In the genomic region with DNA sequence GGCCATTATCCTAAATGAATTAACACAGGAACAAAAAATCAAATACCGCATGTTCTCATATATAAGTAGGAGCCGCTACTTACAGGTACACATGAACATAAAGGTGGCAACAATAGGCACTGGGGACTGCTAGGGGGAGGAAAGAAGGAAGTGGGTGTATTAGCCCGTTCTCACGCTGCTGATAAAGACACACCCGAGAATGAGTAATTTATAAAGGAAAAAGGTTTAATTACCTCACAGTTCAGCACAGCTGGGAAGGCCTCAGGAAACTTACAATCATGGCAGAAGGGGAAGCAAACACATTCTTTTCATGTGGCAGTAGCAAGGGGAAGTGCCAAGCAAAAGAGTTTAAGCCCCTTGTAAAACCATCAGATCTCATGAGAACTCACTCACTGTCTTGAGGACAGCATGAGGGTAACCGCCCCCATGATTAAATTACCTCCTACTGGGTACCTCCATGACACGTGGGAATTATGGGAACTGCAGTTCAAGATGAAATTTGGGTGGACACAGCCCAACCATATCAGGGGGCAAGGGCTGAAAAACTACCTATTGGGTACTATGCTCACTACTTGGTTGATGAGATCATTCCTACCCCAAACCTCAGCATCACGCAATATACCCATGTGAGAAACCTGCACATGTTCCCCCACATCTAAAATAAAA, we compare ENCODE assay signal across 19 cellular contexts. TPM values are rescaled to one million over a fixed set of nuclear protein-coding genes. Genes with fewer than 3 reads are reported as not detected.
DNase-seq lines count a peak whose midpoint lies in the region; ATAC-seq, FAIRE-seq and TF ChIP-seq lines count a peak whose summit lies in the region.
"Had no signal": no experiment of that assay in that cellular context is flagged by ENCODE, and none has a peak within 500 bp of the region (broad histone marks: within the 10 kb centered on the region; RNA-seq: fewer than 3 reads in every experiment).

No MANE protein-coding gene starts in this region.

- CTCF ChIA-PET in H1 (lab: Charles Lee; ENCODE audit: partially characterized antibody), result no interaction called here

- no peak overlapping the region for H2BK5ac ChIP-seq in H1 (ENCODE audit: low read depth, low read length)

- H3K36me3 Mint-ChIP-seq in activated naive CD8-positive, alpha-beta T cell treated with anti-CD3 and anti-CD28 coated beads, Interleukin-2, amount 50 U/mL, for 24 hours (ENCODE audit: low read depth), result no peaks in the 10 kb centered on the region
- H3K36me3 Mint-ChIP-seq in activated naive CD8-positive, alpha-beta T cell treated with anti-CD3 and anti-CD28 coated beads for 36 hours, result no peaks in the 10 kb centered on the region
- H3K36me3 Mint-ChIP-seq: CD8-positive, alpha-beta memory T cell had no signal

- no peak overlapping the region for H4K5ac ChIP-seq in H1 (ENCODE audit: insufficient read length, low read depth, low read length)

- no peak for TF ChIP-seq RAD21 in H1 (IDR thresholded peaks at IDR 0.05 in 1 of 2, conservative IDR thresholded peaks at IDR 0.05 in 1 of 2; ENCODE audit: low read depth in 2 of 2, low read length in 2 of 2)

- H4K20me1 ChIP-seq in H1 (replicated peaks in 1 of 2; ENCODE audit: control insufficient read depth in 1 of 2, insufficient read depth in 2 of 2, low read length in 2 of 2), result no peaks in the 10 kb centered on the region

- H3K4me1 Mint-ChIP-seq in activated naive CD8-positive, alpha-beta T cell treated with anti-CD3 and anti-CD28 coated beads, Interleukin-2, amount 50 U/mL, for 24 hours, result peaks cover 20% of the 10 kb centered on the region
- peaks cover 19% of the 10 kb centered on the region for H3K4me1 Mint-ChIP-seq in activated naive CD8-positive, alpha-beta T cell treated with anti-CD3 and anti-CD28 coated beads for 36 hours
- H3K4me1 Mint-ChIP-seq: neural crest cell had no signal

- POLR2A ChIA-PET in H1 (lab: Charles Lee; ENCODE audit: partially characterized antibody), result interaction anchor here (0.6 kb wide), 1 partner anchor 42 kb away, joined by 3 read pairs; no protein-coding TSS in a partner anchor

- H3K9me3 ChIP-seq in H1 (ENCODE audit: insufficient read depth in 2 of 2, low read depth in 1 of 2, low read length in 1 of 2) (no peaks in the 10 kb centered on the region), testis (no peaks in the 10 kb centered on the region)

- peak overlapping the region; percentile 73; the same call in 1 of the 2 replicates for H2AFZ ChIP-seq in H1 (ENCODE audit: low read length)

- H2BK15ac ChIP-seq in H1 (ENCODE audit: low read length), result no peak overlapping the region

- no peaks in the 10 kb centered on the region for H3K23me2 ChIP-seq in H1 (ENCODE audit: low read depth, low read length)

- H3K18ac ChIP-seq in H1 (ENCODE audit: extremely low read depth, low read length), result 0 out of 2 replicates have a peak overlapping the region, but pooled peaks have one; percentile 13

- no peak for TF ChIP-seq EP300 in H1 (IDR thresholded peaks at IDR 0.05; ENCODE audit: borderline replicate concordance in 1 of 2, low read depth in 2 of 2, low read length in 2 of 2)

- no peaks in the 10 kb centered on the region for H3K79me2 ChIP-seq in H1 (ENCODE audit: control insufficient read depth in 1 of 2, insufficient read depth in 2 of 2, low read length in 2 of 2)

- peaks cover 12% of the 10 kb centered on the region for H3K9me3 Mint-ChIP-seq in activated naive CD8-positive, alpha-beta T cell treated with anti-CD3 and anti-CD28 coated beads, Interleukin-2, amount 50 U/mL, for 24 hours
- H3K9me3 Mint-ChIP-seq in activated naive CD8-positive, alpha-beta T cell treated with anti-CD3 and anti-CD28 coated beads for 36 hours, result peaks cover 6% of the 10 kb centered on the region
- H3K9me3 Mint-ChIP-seq: CD8-positive, alpha-beta memory T cell; neural crest cell; T-helper 1 cell treated with Interleukin-12 subunit alpha and Interleukin-12 subunit beta and Interleukin-4 antibody, amounts not matched to agents 30 μg/mL and 1 μg/mL, for 36 hours had no signal

- no peaks in the 10 kb centered on the region for H3K4me1 ChIP-seq in H1 (replicated peaks in 1 of 4; ENCODE audit: control insufficient read depth in 3 of 4, insufficient read depth in 4 of 4, low read length in 3 of 4)
- peaks cover 5% of the 10 kb centered on the region for H3K4me1 ChIP-seq in testis

- ATAC-seq in activated naive CD8-positive, alpha-beta T cell treated with anti-CD3 and anti-CD28 coated beads, Interleukin-2, amount 50 U/mL, for 24 hours, result peak; percentile 33
- ATAC-seq in HG02973 (IDR thresholded peaks at IDR 0.05; ENCODE audit: unreplicated experiment), result no peak
- ATAC-seq: activated CD8-positive, alpha-beta memory T cell treated with anti-CD3 and anti-CD28 coated beads, Interleukin-2, amount 10 ng/mL, durations not matched to agents 7 days and 5 days had no signal

- no peak overlapping the region for H3K23ac ChIP-seq in H1 (ENCODE audit: insufficient read length)

- no peaks in the 10 kb centered on the region for H3K36me3 ChIP-seq in H1 (ENCODE audit: control insufficient read depth in 2 of 4, insufficient read depth in 4 of 4, low read length in 3 of 4)
- H3K36me3 ChIP-seq in testis (ENCODE audit: low read depth, missing control alignments), result no peaks in the 10 kb centered on the region

- TF ChIP-seq POLR2A in H1 (IDR thresholded peaks at IDR 0.05; ENCODE audit: control extremely low read depth in 1 of 2, low read depth in 2 of 2, low read length in 2 of 2), result no peak
- TF ChIP-seq POLR2A in testis (IDR thresholded peaks at IDR 0.05), result no peak

- no peak overlapping the region for H2BK20ac ChIP-seq in H1 (ENCODE audit: low read length)

- H3K79me1 ChIP-seq in H1 (ENCODE audit: low read depth, low read length), result no peaks in the 10 kb centered on the region

- no peak overlapping the region for H3K56ac ChIP-seq in H1 (replicated peaks; ENCODE audit: insufficient read length, low read depth, low read length)

- no peaks in the 10 kb centered on the region for H3K27me3 Mint-ChIP-seq in activated naive CD8-positive, alpha-beta T cell treated with anti-CD3 and anti-CD28 coated beads, Interleukin-2, amount 50 U/mL, for 24 hours
- H3K27me3 Mint-ChIP-seq in activated naive CD8-positive, alpha-beta T cell treated with anti-CD3 and anti-CD28 coated beads for 36 hours, result no peaks in the 10 kb centered on the region
- H3K27me3 Mint-ChIP-seq: activated CD8-positive, alpha-beta memory T cell treated with anti-CD3 and anti-CD28 coated beads, Interleukin-2, amount 10 ng/mL, durations not matched to agents 7 days and 5 days; CD8-positive, alpha-beta memory T cell had no signal

- no peak overlapping the region for H4K8ac ChIP-seq in H1 (ENCODE audit: extremely low read depth, insufficient read depth, low read length)

- H3K14ac ChIP-seq in H1 (ENCODE audit: insufficient read length), result no peak overlapping the region

- H3K4ac ChIP-seq in H1 (replicated peaks; ENCODE audit: insufficient read length, low read depth, low read length), result no peak overlapping the region

- FAIRE-seq in H1 (lab: Jason Lieb, UNC), result no peak
- FAIRE-seq: islet of Langerhans had no signal

- H3K27ac ChIP-seq in H1 (ENCODE audit: low read depth, low read length) (no peak overlapping the region), testis (peak overlapping the region; percentile 27 to 69)
- H3K27ac ChIP-seq: coronary artery had no signal

- no peak overlapping the region for H3K9ac ChIP-seq in H1 (replicated peaks in 1 of 4; ENCODE audit: extremely low read depth in 1 of 4, low read depth in 3 of 4, low read length in 3 of 4)

- no peak overlapping the region for H3K4me2 ChIP-seq in H1 (ENCODE audit: insufficient read depth in 1 of 2, low read depth in 2 of 2, low read length in 2 of 2)

- H2AK5ac ChIP-seq in H1 (ENCODE audit: low read depth, low read length), result no peak overlapping the region

- TF ChIP-seq CTCF in H1 (IDR thresholded peaks at IDR 0.05; ENCODE audit: control extremely low read depth in 1 of 3, insufficient read depth in 1 of 3, low read depth in 1 of 3, low read length in 3 of 3) (no peak), testis (IDR thresholded peaks at IDR 0.05) (no peak)

- intact Hi-C loops in testis (cut with DNase I; ENCODE audit: low total_unique reads), result no loop called here

- H2BK12ac ChIP-seq in H1 (ENCODE audit: low read depth, low read length), result no peak overlapping the region

- no peaks in the 10 kb centered on the region for H3K27me3 ChIP-seq in H1 (replicated peaks in 1 of 4; ENCODE audit: control insufficient read depth in 3 of 4, extremely low read depth in 1 of 4, insufficient read depth in 3 of 4, low read length in 3 of 4)
- H3K27me3 ChIP-seq in testis, result no peaks in the 10 kb centered on the region

- H3K27ac Mint-ChIP-seq in activated naive CD8-positive, alpha-beta T cell treated with anti-CD3 and anti-CD28 coated beads, Interleukin-2, amount 50 U/mL, for 24 hours, result no peak overlapping the region
- H3K27ac Mint-ChIP-seq in activated naive CD8-positive, alpha-beta T cell treated with anti-CD3 and anti-CD28 coated beads for 36 hours, result no peak overlapping the region
- H3K27ac Mint-ChIP-seq: activated CD8-positive, alpha-beta memory T cell treated with anti-CD3 and anti-CD28 coated beads, Interleukin-2, amount 10 ng/mL, durations not matched to agents 7 days and 5 days; T-helper 1 cell treated with Interleukin-12 subunit alpha and Interleukin-12 subunit beta and Interleukin-4 antibody, amounts not matched to agents 30 μg/mL and 1 μg/mL, for 36 hours had no signal

- no peak for DNase-seq in activated naive CD8-positive, alpha-beta T cell treated with anti-CD3 and anti-CD28 coated beads, Interleukin-2, amount 50 U/mL, for 24 hours
- no peak for DNase-seq in activated naive CD8-positive, alpha-beta T cell treated with anti-CD3 and anti-CD28 coated beads for 36 hours
- DNase-seq in NCI-H748 treated with DMSO at 0.1 percent for 48 hours (lab: John Stamatoyannopoulos, UW) (peak; percentile 5), H1 (ENCODE audit: low read depth in 1 of 2, low spot score in 2 of 2) (no peak), testis (no peak), iPS-NIHi11 (ENCODE audit: low spot score) (no peak), HuH-7 (ENCODE audit: low spot score) (no peak)
- DNase-seq: activated CD8-positive, alpha-beta memory T cell treated with anti-CD3 and anti-CD28 coated beads, Interleukin-2, amount 10 ng/mL, durations not matched to agents 7 days and 5 days; CD8-positive, alpha-beta memory T cell; glutamatergic neuron; NCI-H2107; NCI-H82; SIG-M5; stimulated activated naive CD4-positive, alpha-beta T cell treated with Interleukin-2 at 50 U/mL for 16 hours had no signal

- H3K4me3 ChIP-seq in H1 (ENCODE audit: extremely low read depth in 1 of 4, insufficient read depth in 2 of 4, low read depth in 3 of 4, low read length in 4 of 4) (no peak overlapping the region), testis (no peak overlapping the region)
- H3K4me3 ChIP-seq: coronary artery had no signal

- no peak overlapping the region for H2BK120ac ChIP-seq in H1 (replicated peaks; ENCODE audit: low read depth, low read length)

- H4K91ac ChIP-seq in H1 (replicated peaks; ENCODE audit: insufficient read length, low read length), result no peak overlapping the region

- no peak overlapping the region for H3K4me3 Mint-ChIP-seq in activated naive CD8-positive, alpha-beta T cell treated with anti-CD3 and anti-CD28 coated beads, Interleukin-2, amount 50 U/mL, for 24 hours
- no peak overlapping the region for H3K4me3 Mint-ChIP-seq in activated naive CD8-positive, alpha-beta T cell treated with anti-CD3 and anti-CD28 coated beads for 36 hours
- H3K4me3 Mint-ChIP-seq: activated CD8-positive, alpha-beta memory T cell treated with anti-CD3 and anti-CD28 coated beads, Interleukin-2, amount 10 ng/mL, durations not matched to agents 7 days and 5 days; CD8-positive, alpha-beta memory T cell; neural crest cell; T-helper 1 cell treated with Interleukin-12 subunit alpha and Interleukin-12 subunit beta and Interleukin-4 antibody, amounts not matched to agents 30 μg/mL and 1 μg/mL, for 36 hours had no signal

- WGBS in H1 (ENCODE audit: extremely low coverage in 1 of 2, insufficient coverage in 1 of 2, insufficient read length in 1 of 2, insufficient replicate concordance in 2 of 2, low coverage in 1 of 2, low lambda C conversion rate in 2 of 2, missing lambda C conversion rate in 1 of 2), 2 experiments, result 90% methylated on average over 8 of the region's 8 CpGs; no CpG with 5 or more reads in 1 of the 2 experiments
- WGBS in testis, 2 donors, result 57 to 60% methylated on average over 8 of the region's 8 CpGs

RNA-seq across cellular contexts. Expression of a gene that starts 16.4 kb away (rescaled TPM):
- 10 to 100 TPM; 19.1 to 19.5 TPM for total RNA-seq in activated naive CD8-positive, alpha-beta T cell treated with anti-CD3 and anti-CD28 coated beads for 36 hours
- total RNA-seq in H1 (2021; fragmentation: NEBNext Ultra II Directional; extraction: Animal tissue kit (Norgen Biotek cat#: 25700)), result 15.0 and 16.1 TPM in 2 replicates
- polyA plus RNA-seq in H1 (2011; rRNA removed) (6.5 and 10.1 TPM in 2 replicates), testis (ENCODE audit: insufficient read depth, low read depth, low replicate concordance) (25.2 TPM)
- polyA plus RNA-seq in H1 (2011; cell fraction: cytosol; rRNA removed), result 7.7 TPM
- 10.5 TPM for polyA plus RNA-seq in H1 (2011; cell fraction: nucleus; rRNA removed)
- 7.2 to 11.4 TPM (median 9.4 TPM) in 4 replicates for polyA plus RNA-seq in H1 (2012, experiment 1 of 2)
- polyA plus RNA-seq in H1 (2012, experiment 2 of 2), result 2.3 TPM
- polyA plus RNA-seq in H1 (2013, experiment 1 of 2), result 19.0 TPM
- 19.6 TPM for polyA plus RNA-seq in H1 (2013, experiment 2 of 2)
- 6.7 and 9.2 TPM in 2 replicates for polyA minus RNA-seq in H1 (2011; rRNA and poly(A)+ RNA removed)
- 7.0 TPM for polyA minus RNA-seq in H1 (2011; cell fraction: cytosol; rRNA and poly(A)+ RNA removed)
- 8.6 TPM for polyA minus RNA-seq in H1 (2011; cell fraction: nucleus; rRNA and poly(A)+ RNA removed)
- 10 to 100 TPM; 32.3 to 40.8 TPM for total RNA-seq in testis

RNA-seq across cellular contexts. Expression of a gene that starts 42.3 kb away (rescaled TPM):
- total RNA-seq in activated naive CD8-positive, alpha-beta T cell treated with anti-CD3 and anti-CD28 coated beads for 36 hours, result 100 to 1,000 TPM; 108 to 111 TPM
- 113 and 121 TPM in 2 replicates for total RNA-seq in H1 (2021; fragmentation: NEBNext Ultra II Directional; extraction: Animal tissue kit (Norgen Biotek cat#: 25700))
- polyA plus RNA-seq in H1 (2011; rRNA removed) (27.5 and 56.5 TPM in 2 replicates), testis (ENCODE audit: insufficient read depth, low read depth, low replicate concordance) (32.5 TPM)
- 76.5 TPM for polyA plus RNA-seq in H1 (2011; cell fraction: cytosol; rRNA removed)
- polyA plus RNA-seq in H1 (2011; cell fraction: nucleus; rRNA removed), result 78.4 TPM
- polyA plus RNA-seq in H1 (2012, experiment 1 of 2), result 139 to 224 TPM (median 157 TPM) in 4 replicates
- polyA plus RNA-seq in H1 (2012, experiment 2 of 2), result 12.1 TPM
- 196 TPM for polyA plus RNA-seq in H1 (2013, experiment 1 of 2)
- 174 TPM for polyA plus RNA-seq in H1 (2013, experiment 2 of 2)
- 21.5 and 24.9 TPM in 2 replicates for polyA minus RNA-seq in H1 (2011; rRNA and poly(A)+ RNA removed)
- 21.4 TPM for polyA minus RNA-seq in H1 (2011; cell fraction: cytosol; rRNA and poly(A)+ RNA removed)
- 71.4 TPM for polyA minus RNA-seq in H1 (2011; cell fraction: nucleus; rRNA and poly(A)+ RNA removed)
- 10 to 100 TPM; 54.1 to 78.5 TPM for total RNA-seq in testis

RNA-seq across cellular contexts. Expression of a gene that starts 47.2 kb away (rescaled TPM):
- 10 to 100 TPM; 21.8 to 21.9 TPM for total RNA-seq in activated naive CD8-positive, alpha-beta T cell treated with anti-CD3 and anti-CD28 coated beads for 36 hours
- total RNA-seq in H1 (2021; fragmentation: NEBNext Ultra II Directional; extraction: Animal tissue kit (Norgen Biotek cat#: 25700)), result 22.5 and 23.4 TPM in 2 replicates
- 5.5 and 9.0 TPM in 2 replicates for polyA plus RNA-seq in H1 (2011; rRNA removed)
- 12.3 TPM for polyA plus RNA-seq in H1 (2011; cell fraction: cytosol; rRNA removed)
- polyA plus RNA-seq in H1 (2011; cell fraction: nucleus; rRNA removed), result 13.0 TPM
- polyA plus RNA-seq in H1 (2012, experiment 1 of 2), result 11.3 to 17.1 TPM (median 12.2 TPM) in 4 replicates
- polyA plus RNA-seq in H1 (2012, experiment 2 of 2), result 1.2 TPM
- polyA plus RNA-seq in H1 (2013, experiment 1 of 2), result 13.4 TPM
- 14.4 TPM for polyA plus RNA-seq in H1 (2013, experiment 2 of 2)
- polyA minus RNA-seq in H1 (2011; rRNA and poly(A)+ RNA removed), result 7.4 and 9.2 TPM in 2 replicates
- polyA minus RNA-seq in H1 (2011; cell fraction: cytosol; rRNA and poly(A)+ RNA removed), result 11.2 TPM
- polyA minus RNA-seq in H1 (2011; cell fraction: nucleus; rRNA and poly(A)+ RNA removed), result 14.6 TPM
- total RNA-seq in testis, result 10 to 100 TPM; 43.4 to 45.8 TPM
- polyA plus RNA-seq in testis (ENCODE audit: insufficient read depth, low read depth, low replicate concordance), result 32.4 TPM
